ENCODE assay signal across 8 cellular contexts in genomic region chr4:142353149-142353738, GRCh38.
DNase-seq lines count a peak whose midpoint lies in the region; ATAC-seq, FAIRE-seq and TF ChIP-seq lines count a peak whose summit lies in the region.

No MANE protein-coding gene starts in this region.

- POLR2A ChIA-PET in IMR-90 (lab: Charles Lee; ENCODE audit: unreplicated experiment): no interaction called here
- POLR2A ChIA-PET in naive thymus-derived CD8-positive, alpha-beta T cell (lab: Charles Lee): interaction anchor here (1.1 to 4.6 kb wide), 2 partner anchors 53 to 351 kb away, joined by 3 to 25 read pairs; no protein-coding TSS in a partner anchor

- H4K20me1 ChIP-seq in IMR-90 (ENCODE audit: insufficient read depth, low read length): no peaks in the 10 kb centered on the region

- H3K36me3 Mint-ChIP-seq in naive thymus-derived CD8-positive, alpha-beta T cell: no peaks in the 10 kb centered on the region

- BruUV-seq in IMR-90 (replicated peaks; lab: Mats Ljungman, UMichigan): no TSS peak

- no peak overlapping the region for H3K4ac ChIP-seq in IMR-90 (ENCODE audit: low read depth, low read length)

- H4K91ac ChIP-seq in IMR-90 (ENCODE audit: insufficient read depth, low read depth, low read length): no peak overlapping the region

- H3K4me2 ChIP-seq in IMR-90 (ENCODE audit: low read depth, low read length): no peak overlapping the region

- H3K4me1 ChIP-seq in IMR-90 (ENCODE audit: control insufficient read depth, insufficient read depth, low read length): peaks cover 5% of the 10 kb centered on the region

- H3K4me3 ChIP-seq in IMR-90 (ENCODE audit: insufficient read depth, low read depth, low read length): no peak overlapping the region
- H3K4me3 ChIP-seq in SK-N-MC: no peak overlapping the region

- H3K79me1 ChIP-seq in IMR-90 (ENCODE audit: low read depth in 1 of 2, low read length in 2 of 2): peaks cover 0 to 3% of the 10 kb centered on the region in 2 experiments; a peak in 1 of 4 replicates

- TF ChIP-seq RAD21 in IMR-90 (IDR thresholded peaks at IDR 0.05; ENCODE audit: low read length): peak; percentile 83

- H3K9me3 ChIP-seq in IMR-90 (ENCODE audit: control insufficient read depth, insufficient read depth, low read length) (no peaks in the 10 kb centered on the region), SK-N-MC (ENCODE audit: low read depth, low read length) (no peaks in the 10 kb centered on the region)

- no peak overlapping the region for H3K56ac ChIP-seq in IMR-90 (ENCODE audit: extremely low read depth, insufficient read depth, low read length)

- dilution Hi-C loops in IMR-90 (cut with HindIII; ENCODE audit: low sequenced_read_pairs, unreplicated experiment): no loop called here

- TF ChIP-seq CTCF in AG09319 (IDR thresholded peaks at IDR 0.05; ENCODE audit: low read depth, low read length) (peak; percentile 77), GM12872 (IDR thresholded peaks at IDR 0.05; ENCODE audit: insufficient read depth, low read depth, low read length) (peak; percentile 74), IMR-90 (conservative IDR thresholded peaks at IDR 0.05; ENCODE audit: low read depth, low read length) (peak; percentile 87)

- intact Hi-C loops in IMR-90 (cut with micrococcal nuclease): loop anchor here (1.0 to 10.0 kb wide), 9 partner anchors 214 to 1198 kb away; partner anchors contain the start of gene IL15

- H3K36me3 ChIP-seq in IMR-90 (ENCODE audit: control insufficient read depth, insufficient read depth, low read length) (no peaks in the 10 kb centered on the region), SK-N-MC (ENCODE audit: insufficient read depth, low read length) (no peaks in the 10 kb centered on the region)

- no peak overlapping the region for H2AK5ac ChIP-seq in IMR-90 (ENCODE audit: low read depth, low read length)

- no peak overlapping the region for H2AK9ac ChIP-seq in IMR-90 (replicated peaks; ENCODE audit: low read depth, low read length, poor library complexity)

- no peak for TF ChIP-seq POLR2A in IMR-90 (IDR thresholded peaks at IDR 0.05; ENCODE audit: low read depth, low read length)

- no peak overlapping the region for H3K14ac ChIP-seq in IMR-90 (replicated peaks; ENCODE audit: low read depth, low read length)

- peaks cover 44 to 93% (median 87%) of the 10 kb centered on the region in 4 donors for H3K4me1 Mint-ChIP-seq in naive thymus-derived CD8-positive, alpha-beta T cell

- no peaks in the 10 kb centered on the region for H3K27me3 Mint-ChIP-seq in naive thymus-derived CD8-positive, alpha-beta T cell

- H4K5ac ChIP-seq in IMR-90 (ENCODE audit: low read depth, low read length): no peak overlapping the region

- H2BK20ac ChIP-seq in IMR-90 (ENCODE audit: low read depth, low read length): no peak overlapping the region; the same call in 1 of the 2 replicates

- CTCF ChIA-PET in IMR-90 (lab: Yijun Ruan, JAX): interaction anchor here (0.6 to 2.4 kb wide), 7 partner anchors 12 to 493 kb away, joined by 3 to 8 read pairs (median 3); partner anchors contain the start of gene INPP4B

- WGBS in IMR-90 (ENCODE audit: extremely low coverage in 2 of 2, insufficient read length in 1 of 2), 2 experiments: no CpG with 5 or more reads among the region's 5 CpGs

- peak; percentile 74 for ATAC-seq in IMR-90 (ENCODE audit: low read depth)
- no peak for ATAC-seq in naive thymus-derived CD8-positive, alpha-beta T cell

- H4K8ac ChIP-seq in IMR-90 (ENCODE audit: low read depth in 2 of 2, low read length in 2 of 2): no peak overlapping the region; a peak in 1 of 4 replicates

- H3K23ac ChIP-seq in IMR-90 (ENCODE audit: low read depth, low read length): no peak overlapping the region

- H3K27ac Mint-ChIP-seq in naive thymus-derived CD8-positive, alpha-beta T cell: peak overlapping the region; percentile 5 to 97 (median 84)

- no peaks in the 10 kb centered on the region for H3K9me3 Mint-ChIP-seq in naive thymus-derived CD8-positive, alpha-beta T cell

- 0 out of 2 replicates have a peak overlapping the region, but pooled peaks have one; percentile 15 for H3K27ac ChIP-seq in IMR-90 (ENCODE audit: insufficient read depth, low read length)
- H3K27ac ChIP-seq in SK-N-MC: no peak overlapping the region

- H3K9me1 ChIP-seq in IMR-90 (ENCODE audit: insufficient read depth, low read length): no peaks in the 10 kb centered on the region

- no peak overlapping the region for H2BK120ac ChIP-seq in IMR-90 (ENCODE audit: low read depth, low read length)

- no peak overlapping the region for H2AFZ ChIP-seq in IMR-90 (replicated peaks; ENCODE audit: low read length, poor library complexity)

- H3K27me3 ChIP-seq in IMR-90 (ENCODE audit: control insufficient read depth, insufficient read depth, low read length): no peaks in the 10 kb centered on the region

- H2BK15ac ChIP-seq in IMR-90 (ENCODE audit: low read depth, low read length): no peak overlapping the region

- DNase-seq in AG09319 (ENCODE audit: extremely low read depth, low read depth) (peak; percentile 63), IMR-90 (peak; percentile 80), SK-N-MC (ENCODE audit: low read depth, low spot score) (peak; percentile 14), T-helper 9 cell (no peak)
- DNase-seq in naive thymus-derived CD8-positive, alpha-beta T cell: peak in 3 of 10 donors; percentile 42 to 56 (median 43)
- DNase-seq in activated effector memory CD4-positive, alpha-beta T cell treated with anti-CD3 and anti-CD28 coated beads, Interleukin-2, amount 50 U/mL, for 16 hours: no peak

- H3K18ac ChIP-seq in IMR-90 (ENCODE audit: low read depth, low read length): peak overlapping the region; percentile 61; the same call in 1 of the 2 replicates

- H3K9ac ChIP-seq in IMR-90 (ENCODE audit: low read depth, low read length) (no peak overlapping the region), SK-N-MC (ENCODE audit: insufficient read length) (no peak overlapping the region)

- H3K4me3 Mint-ChIP-seq in naive thymus-derived CD8-positive, alpha-beta T cell: peak overlapping the region in 6 of 10 donors; percentile 7 to 79 (median 66)

- in situ Hi-C loops in IMR-90 (cut with MboI; ENCODE audit: low sequenced_read_pairs): loop anchor here (10.0 kb wide), 3 partner anchors 218 to 492 kb away; partner anchors contain the start of gene INPP4B

- no peak overlapping the region for H2BK5ac ChIP-seq in IMR-90 (ENCODE audit: low read depth, low read length, poor library complexity, severe bottlenecking)

- FAIRE-seq in endometrium (lab: Jason Lieb, UNC): peak; percentile 95

TF ChIP-seq in IMR-90, 13 proteins besides CTCF, POLR2A, EP300 and RAD21:
- TF ChIP-seq SMC3 (IDR thresholded peaks at IDR 0.05; ENCODE audit: low read depth, low read length) (peak; percentile 77), MXI1 (IDR thresholded peaks at IDR 0.05; ENCODE audit: borderline replicate concordance, low read depth, low read length) (no peak)

Comparison
In these comparisons a context has a peak if more than half of its experiments do, and no peak if none do; other contexts are left out.
1. DNase-seq: peak in AG09319 (single experiment), IMR-90 (single experiment) and SK-N-MC (single experiment); none in T-helper 9 cell (single experiment) and activated effector memory CD4-positive, alpha-beta T cell treated with anti-CD3 and anti-CD28 coated beads, Interleukin-2, amount 50 U/mL, for 16 hours (single experiment).
2. Peak in every context shown above with its lines, with median percentiles within 50 percentile points of each other: CTCF ChIP-seq.